8 cellular contexts compared by ENCODE assay signal in genomic region chr1:183472488-183473285, GRCh38. TPM values are rescaled to one million over a fixed set of nuclear protein-coding genes. Genes with fewer than 3 reads are reported as not detected.
A peak's percentile ranks its signal among the peaks of the same experiment; 100 is the strongest.
DNase-seq lines count a peak whose midpoint lies in the region; ATAC-seq, FAIRE-seq and TF ChIP-seq lines count a peak whose summit lies in the region.

Gene SMG7, plus strand, starts transcription at chr1:183472499. Its CDS starts 122 bp downstream, at chr1:183472621.

- POLR2A ChIA-PET in T-cell (lab: Charles Lee) (interaction anchor here in 1 of 2 donors (0.6 to 1.1 kb wide), 2 partner anchors 35 to 53 kb away, joined by 3 to 4 read pairs; no protein-coding TSS in a partner anchor), K562 (lab: Yijun Ruan, JAX) (interaction anchor here (0.7 to 1.0 kb wide), 3 partner anchors 19 to 633 kb away, joined by 3 to 4 read pairs (median 4); no protein-coding TSS in a partner anchor)

- in situ Hi-C loops in K562 (cut with MboI) = loop anchor here (5.0 kb wide), 1 partner anchor 150 kb away; no protein-coding TSS in a partner anchor

- no peaks in the 10 kb centered on the region for H3K9me1 ChIP-seq in K562 (ENCODE audit: control insufficient read depth, insufficient read depth, low read length)

- no peaks in the 10 kb centered on the region for H3K36me3 Mint-ChIP-seq in T-cell

- no TSS peak for BruUV-seq in K562 (replicated peaks; lab: Mats Ljungman, UMichigan)

- H3K4me3 ChIP-seq in K562 (peak within 1 kb of the TSS; percentile 87), iPS-20b (ENCODE audit: low read length) (peak within 1 kb of the TSS; percentile 79), smooth muscle cell (peak within 1 kb of the TSS; percentile 96)

- H3K27me3 ChIP-seq in K562 (ENCODE audit: control insufficient read depth in 2 of 2, insufficient read depth in 2 of 2, low read length in 2 of 2) = no peaks in the 10 kb centered on the region
- no peaks in the 10 kb centered on the region for H3K27me3 ChIP-seq in iPS-20b (ENCODE audit: insufficient read depth, low read length)
- H3K27me3 ChIP-seq in smooth muscle cell (ENCODE audit: low read depth) = no peaks in the 10 kb centered on the region

- peaks cover 8 to 21% (median 19%) of the 10 kb centered on the region in 3 donors for H3K4me1 Mint-ChIP-seq in T-cell

- H3K27me3 Mint-ChIP-seq in T-cell = no peaks in the 10 kb centered on the region

- CTCF ChIA-PET in T-cell (lab: Charles Lee) (interaction anchor here in 1 of 2 donors (0.6 to 1.6 kb wide), 4 partner anchors 45 to 212 kb away, joined by 3 to 8 read pairs (median 5); no protein-coding TSS in a partner anchor), K562 (lab: Yijun Ruan, JAX; ENCODE audit: low intra/inter-chr PET ratio) (interaction anchor here (1.1 kb wide), 1 partner anchor 117 kb away, joined by 3 read pairs; the partner anchor contains the start of gene NCF2)

- H2AFZ ChIP-seq in K562 (ENCODE audit: low read depth, low read length) = peak within 1 kb of the TSS; percentile 99
- H2AFZ ChIP-seq in smooth muscle cell (ENCODE audit: low read depth) = peak within 1 kb of the TSS; percentile 98

- intact Hi-C loops in K562 (cut with micrococcal nuclease) = loop anchor here (1.0 to 5.0 kb wide), 3 partner anchors 135 to 190 kb away; partner anchors contain the start of gene ARPC5

- no peak for FAIRE-seq in K562 (lab: Jason Lieb, UNC)

- peak within 1 kb of the TSS in 2 of 3 donors; percentile 97 to 98 for H3K4me3 Mint-ChIP-seq in T-cell

- H3K9ac ChIP-seq in K562 (ENCODE audit: insufficient read depth in 1 of 2, low read depth in 2 of 2, low read length in 2 of 2) (peak within 1 kb of the TSS; percentile 98 to 99), iPS-20b (ENCODE audit: low read depth, low read length) (peak within 1 kb of the TSS; percentile 93), smooth muscle cell (ENCODE audit: low read depth) (peak within 1 kb of the TSS; percentile 97)

- peak; percentile 81 for TF ChIP-seq POLR2A in K562 (conservative IDR thresholded peaks at IDR 0.05)

- peak within 1 kb of the TSS; percentile 93 for H3K27ac ChIP-seq in C4-2B
- H3K27ac ChIP-seq in K562 (ENCODE audit: extremely low read depth, low read depth, low read length) = peak within 1 kb of the TSS; percentile 99
- peak within 1 kb of the TSS; percentile 90 for H3K27ac ChIP-seq in iPS-20b (ENCODE audit: low read length)
- H3K27ac ChIP-seq in smooth muscle cell (ENCODE audit: low read depth) = peak within 1 kb of the TSS; percentile 99

- no peak for TF ChIP-seq RAD21 in K562 (CRISPR knock-in tag; conservative IDR thresholded peaks at IDR 0.05 in 1 of 2, IDR thresholded peaks at IDR 0.05 in 1 of 2)

- TF ChIP-seq CTCF in C4-2B (conservative IDR thresholded peaks at IDR 0.05) = no peak
- TF ChIP-seq CTCF in K562 (IDR thresholded peaks at IDR 0.05 in 2 of 3, conservative IDR thresholded peaks at IDR 0.05 in 1 of 3; ENCODE audit: insufficient read depth in 2 of 3, low read depth in 1 of 3, low read length in 3 of 3) = no peak
- no peak for TF ChIP-seq CTCF in smooth muscle cell (IDR thresholded peaks at IDR 0.05; ENCODE audit: borderline replicate concordance, insufficient read depth, poor library complexity, severe bottlenecking)

- peak in 32 of 34 experiments; percentile 20 to 64 (median 40) for DNase-seq in T-cell
- peak; percentile 58 to 72 (median 66) for DNase-seq in K562 (ENCODE audit: extremely low read depth in 1 of 4, low spot score in 3 of 4)
- peak; percentile 64 for DNase-seq in smooth muscle cell (lab: John Stamatoyannopoulos, UW; ENCODE audit: unreplicated experiment)
- no peak for DNase-seq in GOT3 (lab: John Stamatoyannopoulos, UW)

- peak within 1 kb of the TSS; percentile 98 for H3K4me2 ChIP-seq in K562 (ENCODE audit: insufficient read depth, low read length)
- peak within 1 kb of the TSS; percentile 95 for H3K4me2 ChIP-seq in smooth muscle cell

- H4K20me1 ChIP-seq in K562 (replicated peaks; ENCODE audit: control insufficient read depth, insufficient read depth, low read length) (peaks cover 5% of the 10 kb centered on the region), smooth muscle cell (ENCODE audit: low read depth) (peaks cover 45% of the 10 kb centered on the region)

- peaks cover 3% of the 10 kb centered on the region for H3F3A ChIP-seq in smooth muscle cell (ENCODE audit: low read depth)

- H3K27ac Mint-ChIP-seq in T-cell = peak within 1 kb of the TSS; percentile 98 to 100

- no peak for TF ChIP-seq EP300 in K562 (IDR thresholded peaks at IDR 0.05; ENCODE audit: low read length)

- ATAC-seq in GM19324 (IDR thresholded peaks at IDR 0.05; ENCODE audit: low FRiP score, unreplicated experiment) (peak; percentile 18), HG03520 (IDR thresholded peaks at IDR 0.05; ENCODE audit: unreplicated experiment) (peak; percentile 7), T-cell (replicated peaks in 1 of 4) (peak; percentile 3 to 16 (median 12)), K562 (peak; percentile 20)

- H3K79me2 ChIP-seq in K562 (ENCODE audit: control insufficient read depth, insufficient read depth, low read length) = peaks cover 53% of the 10 kb centered on the region
- peaks cover 48% of the 10 kb centered on the region for H3K79me2 ChIP-seq in smooth muscle cell (ENCODE audit: low read depth)

- H3K9me3 Mint-ChIP-seq in T-cell = no peaks in the 10 kb centered on the region

- H3K9me3 ChIP-seq in K562 (replicated peaks; ENCODE audit: control insufficient read depth, insufficient read depth, low read depth, low read length) (no peaks in the 10 kb centered on the region), iPS-20b (ENCODE audit: insufficient read depth, low read depth, low read length) (no peaks in the 10 kb centered on the region), smooth muscle cell (replicated peaks; ENCODE audit: low read depth) (no peaks in the 10 kb centered on the region)

- H3K4me1 ChIP-seq in K562 (replicated peaks in 1 of 2; ENCODE audit: control insufficient read depth in 2 of 2, insufficient read depth in 2 of 2, low read length in 2 of 2) (peaks cover 26 to 31% of the 10 kb centered on the region in 2 experiments; a peak in 4 of 5 replicates), iPS-20b (ENCODE audit: insufficient read depth, low read length) (peaks cover 8% of the 10 kb centered on the region), smooth muscle cell (ENCODE audit: low read depth) (peaks cover 12% of the 10 kb centered on the region)

- WGBS in K562 (ENCODE audit: insufficient coverage, low coverage, missing lambda C conversion rate) = under 1% methylated on average over 71 of the region's 72 CpGs
- 1% methylated on average over 55 of the region's 72 CpGs for WGBS in smooth muscle cell (ENCODE audit: low lambda C conversion rate)

- H3K36me3 ChIP-seq in K562 (ENCODE audit: control insufficient read depth, insufficient read depth, low read length) (peaks cover 21% of the 10 kb centered on the region), iPS-20b (ENCODE audit: insufficient read depth, low read depth, low read length) (peaks cover 7% of the 10 kb centered on the region; the same call in 1 of the 2 replicates), smooth muscle cell (ENCODE audit: low read depth) (no peaks in the 10 kb centered on the region)

TF ChIP-seq in K562, 482 proteins besides CTCF, POLR2A, EP300 and RAD21 (continues in another document):
- TF ChIP-seq E2F1 (CRISPR knock-in tag; IDR thresholded peaks at IDR 0.05) (no peak), RBM22 (IDR thresholded peaks at IDR 0.05; ENCODE audit: low read depth, low read length, poor library complexity, severe bottlenecking) (peak; percentile 77), ZKSCAN8 (CRISPR knock-in tag; IDR thresholded peaks at IDR 0.05) (no peak), KDM5B (IDR thresholded peaks at IDR 0.05; ENCODE audit: insufficient replicate concordance, low read depth, low read length) (peak; percentile 48), HDAC2 (IDR thresholded peaks at IDR 0.05) (0 out of 2 replicates have a peak, but pooled peaks have one; percentile 59)

RNA-seq across cellular contexts. Expression of gene SMG7, which starts in this region (rescaled TPM):
- total RNA-seq in T-cell = 10 to 100 TPM; 52.6 to 59.0 (median 54.6) TPM
- 62.4 and 123 TPM in 2 replicates for total RNA-seq in K562 (2011; cell fraction: chromatin; rRNA removed; ENCODE audit: low replicate concordance)
- total RNA-seq in K562 (2011; cell fraction: nucleolus; rRNA removed) = 36.4 and 37.6 TPM in 2 replicates
- total RNA-seq in K562 (2011; cell fraction: nucleoplasm; rRNA removed) = 49.6 and 67.6 TPM in 2 replicates
- 23.4 and 28.1 TPM in 2 replicates for total RNA-seq in K562 (2014; rRNA removed)
- 28.1 and 30.9 TPM in 2 replicates for total RNA-seq in K562 (2014; rRNA removed; fragmentation: Illumina TruSeq; extraction: Trizol)
- total RNA-seq in K562 (2015; rRNA removed; fragmentation: Illumina TruSeq; extraction: Trizol) = 29.0 and 30.4 TPM in 2 replicates
- 62.1 and 69.7 TPM in 2 replicates for total RNA-seq in K562 (2021)
- 59.0 and 64.8 TPM in 2 replicates for polyA plus RNA-seq in K562 (2011; rRNA removed)
- 41.6 and 49.6 TPM in 2 replicates for polyA plus RNA-seq in K562 (2011; cell fraction: cytosol; rRNA removed)
- polyA plus RNA-seq in K562 (2011; cell fraction: nucleus; rRNA removed) = 69.9 and 76.0 TPM in 2 replicates
- polyA plus RNA-seq in K562 (2012) = 28.7 and 36.9 TPM in 2 replicates
- 59.9 and 74.6 TPM in 2 replicates for polyA plus RNA-seq in K562 (2014; fragmentation: Illumina TruSeq; extraction: Trizol)
- polyA plus RNA-seq in K562 (2014; fragmentation: Nextera tagmentation; extraction: Ambion mirVana) = 10 to 100 TPM; 12.4 to 12.5 TPM
- polyA plus RNA-seq in K562 (2014; rRNA removed) = 34.6 and 38.7 TPM in 2 replicates
- polyA minus RNA-seq in K562 (2011; rRNA and poly(A)+ RNA removed) = 89.9 and 91.6 TPM in 2 replicates
- 38.0 and 42.5 TPM in 2 replicates for polyA minus RNA-seq in K562 (2011; cell fraction: cytosol; rRNA and poly(A)+ RNA removed)
- 55.1 and 87.4 TPM in 2 replicates for polyA minus RNA-seq in K562 (2011; cell fraction: nucleus; rRNA and poly(A)+ RNA removed)
- total RNA-seq in smooth muscle cell = 30.3 and 40.4 TPM in 2 replicates
- polyA plus RNA-seq in smooth muscle cell = 18.3 and 21.3 TPM in 2 replicates
